In the genomic region with DNA sequence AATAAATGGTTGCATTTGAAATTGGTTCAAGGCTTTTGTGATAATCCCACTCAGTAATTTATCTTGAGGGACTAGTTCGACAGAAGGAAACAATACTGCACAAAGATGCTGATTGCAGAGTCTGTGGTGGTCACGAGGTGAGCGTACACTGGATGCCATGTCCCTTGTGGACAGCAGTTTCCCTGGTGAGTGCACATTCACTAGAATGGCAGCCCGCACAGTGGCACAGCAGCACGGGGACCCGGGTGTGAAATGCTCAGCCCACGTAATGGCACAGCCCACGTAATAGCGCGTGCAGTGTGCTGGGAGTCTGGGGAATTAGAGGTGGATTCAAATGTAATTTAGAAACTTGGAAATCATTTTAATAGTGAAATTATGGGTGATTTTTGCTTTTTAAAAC, we compare ENCODE assay signal across 15 cellular contexts.
"Had no signal": no experiment of that assay in that cellular context is flagged by ENCODE, and none has a peak within 500 bp of the region (broad histone marks: within the 10 kb centered on the region; RNA-seq: fewer than 3 reads in every experiment).

No MANE protein-coding gene starts in this region.

- H3K27ac ChIP-seq: foreskin keratinocyte, heart left ventricle, pancreas, psoas muscle, skin epidermis, tibial artery, upper lobe of left lung, vagina had no signal

- H3K27ac Mint-ChIP-seq: dendritic cell treated with granulocyte-macrophage colony-stimulating factor and Interleukin-4, amounts not matched to agents 40 ng/mL and 50 ng/mL, for 4 days; natural killer cell had no signal

- H3K36me3 ChIP-seq: pancreas, vagina had no signal

- H3K4me3 Mint-ChIP-seq: dendritic cell treated with granulocyte-macrophage colony-stimulating factor and Interleukin-4, amounts not matched to agents 40 ng/mL and 50 ng/mL, for 4 days; natural killer cell; neural crest cell had no signal

- H3K27me3 Mint-ChIP-seq: dendritic cell treated with granulocyte-macrophage colony-stimulating factor and Interleukin-4, amounts not matched to agents 40 ng/mL and 50 ng/mL, for 4 days had no signal

- H3K4me3 ChIP-seq: heart left ventricle, pancreas, psoas muscle, skin epidermis, tibial artery, upper lobe of left lung, vagina had no signal

- H3K4me1 ChIP-seq: foreskin keratinocyte, heart left ventricle, pancreas, psoas muscle, upper lobe of left lung, vagina had no signal

- H3K9me3 Mint-ChIP-seq: dendritic cell treated with granulocyte-macrophage colony-stimulating factor and Interleukin-4, amounts not matched to agents 40 ng/mL and 50 ng/mL, for 4 days; natural killer cell had no signal

- H3K36me3 Mint-ChIP-seq: natural killer cell had no signal

- H3K9me3 ChIP-seq: heart left ventricle, pancreas, psoas muscle, tibial artery, upper lobe of left lung, vagina had no signal

- ATAC-seq: foreskin keratinocyte; heart left ventricle; natural killer cell; pancreas; psoas muscle; sciatic nerve; stimulated activated naive CD8-positive, alpha-beta T cell treated with anti-CD3 and anti-CD28 coated beads, Interleukin-15, Interleukin-2, amounts not matched to agents 100 U/mL and 50 U/mL, for 24 hours had no signal

- H3K27me3 ChIP-seq: foreskin keratinocyte, heart left ventricle, pancreas, tibial artery, upper lobe of left lung, vagina had no signal

- H3K4me1 Mint-ChIP-seq: natural killer cell, neural crest cell had no signal

- DNase-seq: foreskin keratinocyte; heart left ventricle; kidney glomerular epithelial cell; natural killer cell; pancreas; psoas muscle; stimulated activated CD4-positive, alpha-beta T cell treated with anti-CD3 and anti-CD28 coated beads, Interleukin-2, amount 100 ng/mL, for 24 hours; stimulated activated naive CD8-positive, alpha-beta T cell treated with anti-CD3 and anti-CD28 coated beads, Interleukin-15, Interleukin-2, amounts not matched to agents 100 U/mL and 50 U/mL, for 24 hours; tibial artery; upper lobe of left lung had no signal
